26 cellular contexts compared by ENCODE assay signal in genomic region chr11:85118151-85118550, GRCh38.
DNase-seq lines count a peak whose midpoint lies in the region; ATAC-seq, FAIRE-seq and TF ChIP-seq lines count a peak whose summit lies in the region.
"Had no signal": no experiment of that assay in that cellular context is flagged by ENCODE, and none has a peak within 500 bp of the region (broad histone marks: within the 10 kb centered on the region; RNA-seq: fewer than 3 reads in every experiment).

No MANE protein-coding gene starts in this region.

- no peak overlapping the region for H4K5ac ChIP-seq in H1 (ENCODE audit: insufficient read length, low read depth, low read length)

- no peak overlapping the region for H3K23ac ChIP-seq in H1 (ENCODE audit: insufficient read length)

- no peak for TF ChIP-seq CTCF in HepG2 (CRISPR knock-in tag; IDR thresholded peaks at IDR 0.05)
- TF ChIP-seq CTCF in right lobe of liver (IDR thresholded peaks at IDR 0.05): no peak
- no peak for TF ChIP-seq CTCF in H1 (IDR thresholded peaks at IDR 0.05; ENCODE audit: control extremely low read depth in 1 of 3, insufficient read depth in 1 of 3, low read depth in 1 of 3, low read length in 3 of 3)
- no peak for TF ChIP-seq CTCF in HFFc6 (IDR thresholded peaks at IDR 0.05)

- H2BK15ac ChIP-seq in H1 (ENCODE audit: low read length): no peak overlapping the region

- FAIRE-seq in HepG2 (lab: Jason Lieb, UNC) (no peak), H1 (lab: Jason Lieb, UNC) (no peak)
- FAIRE-seq: HTR-8/SVneo had no signal

- BruUV-seq in HepG2 (replicated peaks; lab: Mats Ljungman, UMichigan): no TSS peak

- H3K27me3 ChIP-seq in HepG2 (ENCODE audit: control insufficient read depth in 1 of 2, insufficient read depth in 2 of 2, low read length in 2 of 2) (no peaks in the 10 kb centered on the region), right lobe of liver (no peaks in the 10 kb centered on the region), NT2/D1 (ENCODE audit: insufficient read depth, insufficient read length) (no peaks in the 10 kb centered on the region), H1 (replicated peaks in 1 of 4; ENCODE audit: control insufficient read depth in 3 of 4, extremely low read depth in 1 of 4, insufficient read depth in 3 of 4, low read length in 3 of 4) (no peaks in the 10 kb centered on the region)
- H3K27me3 ChIP-seq: heart left ventricle had no signal

- peaks cover 14% of the 10 kb centered on the region; the same call in 1 of the 2 replicates for H3K4me1 Mint-ChIP-seq in HFFc6 (ENCODE audit: low read depth)
- H3K4me1 Mint-ChIP-seq: activated naive CD4-positive, alpha-beta T cell treated with anti-CD3 and anti-CD28 coated beads, Interleukin-2, amount 50 U/mL, for 24 hours; activated T-helper 17 cell treated with anti-CD3 and anti-CD28 coated beads, Interleukin-2, amount 50 U/mL, for 72 hours had no signal

- H3K9ac ChIP-seq in HepG2 (ENCODE audit: insufficient read depth, low read depth, low read length) (no peak overlapping the region), NT2/D1 (ENCODE audit: insufficient read length, low read depth) (no peak overlapping the region), H1 (replicated peaks in 1 of 4; ENCODE audit: extremely low read depth in 1 of 4, low read depth in 3 of 4, low read length in 3 of 4) (no peak overlapping the region)

- H3K4me1 ChIP-seq in HepG2 (ENCODE audit: insufficient read depth, low read length) (no peaks in the 10 kb centered on the region), right lobe of liver (no peaks in the 10 kb centered on the region), NT2/D1 (ENCODE audit: insufficient read depth, insufficient read length) (no peaks in the 10 kb centered on the region), H1 (replicated peaks in 1 of 4; ENCODE audit: control insufficient read depth in 3 of 4, insufficient read depth in 4 of 4, low read length in 3 of 4) (no peaks in the 10 kb centered on the region; a peak in 1 of 7 replicates)
- H3K4me1 ChIP-seq: heart left ventricle had no signal

- TF ChIP-seq RAD21 in HepG2 (CRISPR knock-in tag; IDR thresholded peaks at IDR 0.05) (no peak), H1 (IDR thresholded peaks at IDR 0.05 in 1 of 2, conservative IDR thresholded peaks at IDR 0.05 in 1 of 2; ENCODE audit: low read depth in 2 of 2, low read length in 2 of 2) (no peak)

- H3K4me2 ChIP-seq in HepG2 (ENCODE audit: low read depth, low read length) (no peak overlapping the region), H1 (ENCODE audit: insufficient read depth in 1 of 2, low read depth in 2 of 2, low read length in 2 of 2) (no peak overlapping the region)

- CTCF ChIA-PET in HepG2 (lab: Yijun Ruan, JAX; ENCODE audit: low intra/inter-chr PET ratio, low total read pairs): no interaction called here
- CTCF ChIA-PET in H1 (lab: Charles Lee; ENCODE audit: partially characterized antibody): no interaction called here

- no peaks in the 10 kb centered on the region for H3K79me2 ChIP-seq in HepG2 (ENCODE audit: insufficient read depth, low read length)
- no peaks in the 10 kb centered on the region for H3K79me2 ChIP-seq in H1 (ENCODE audit: control insufficient read depth in 1 of 2, insufficient read depth in 2 of 2, low read length in 2 of 2)

- H3K4me3 ChIP-seq in HepG2 (replicated peaks in 1 of 3; ENCODE audit: insufficient read depth in 1 of 3, low read depth in 2 of 3, low read length in 3 of 3) (no peak overlapping the region), right lobe of liver (no peak overlapping the region), NT2/D1 (ENCODE audit: insufficient read length, low read depth) (no peak overlapping the region), H1 (ENCODE audit: extremely low read depth in 1 of 4, insufficient read depth in 2 of 4, low read depth in 3 of 4, low read length in 4 of 4) (no peak overlapping the region)
- H3K4me3 ChIP-seq: heart left ventricle had no signal

- no peaks in the 10 kb centered on the region for H3K23me2 ChIP-seq in H1 (ENCODE audit: low read depth, low read length)

- H3K27me3 Mint-ChIP-seq in HFFc6 (ENCODE audit: insufficient read depth): no peaks in the 10 kb centered on the region; the same call in 1 of the 2 replicates
- H3K27me3 Mint-ChIP-seq: activated B cell treated with CpG ODN at 0.5 μM for 24 hours; activated naive CD4-positive, alpha-beta T cell treated with anti-CD3 and anti-CD28 coated beads, Interleukin-2, amount 50 U/mL, for 24 hours; activated T-helper 17 cell treated with anti-CD3 and anti-CD28 coated beads, Interleukin-2, amount 50 U/mL, for 72 hours; B cell; stimulated activated memory B cell treated with anti-CD40 and anti-IgM and Interleukin-4, amounts not matched to agents 10 μg/mL and 1 μg/mL and 100 μg/mL, for 72 hours had no signal

- H4K20me1 ChIP-seq in HepG2 (ENCODE audit: insufficient read depth, low read length): no peaks in the 10 kb centered on the region
- no peaks in the 10 kb centered on the region for H4K20me1 ChIP-seq in H1 (replicated peaks in 1 of 2; ENCODE audit: control insufficient read depth in 1 of 2, insufficient read depth in 2 of 2, low read length in 2 of 2)

- H3K79me1 ChIP-seq in H1 (ENCODE audit: low read depth, low read length): no peaks in the 10 kb centered on the region

- no peak overlapping the region for H3K18ac ChIP-seq in H1 (ENCODE audit: extremely low read depth, low read length)

- no peaks in the 10 kb centered on the region for H3K36me3 ChIP-seq in HepG2 (replicated peaks in 1 of 2; ENCODE audit: control insufficient read depth in 1 of 2, insufficient read depth in 2 of 2, low read length in 2 of 2)
- H3K36me3 ChIP-seq in right lobe of liver: no peaks in the 10 kb centered on the region
- no peaks in the 10 kb centered on the region for H3K36me3 ChIP-seq in NT2/D1 (ENCODE audit: insufficient read depth, insufficient read length, low read length)
- no peaks in the 10 kb centered on the region for H3K36me3 ChIP-seq in H1 (ENCODE audit: control insufficient read depth in 2 of 4, insufficient read depth in 4 of 4, low read length in 3 of 4)
- H3K36me3 ChIP-seq: heart left ventricle had no signal

- peak overlapping the region; percentile 8; the same call in 1 of the 2 replicates for H2BK5ac ChIP-seq in H1 (ENCODE audit: low read depth, low read length)

- H3K4me3 Mint-ChIP-seq in HFFc6: no peak overlapping the region
- H3K4me3 Mint-ChIP-seq: activated B cell treated with CpG ODN at 0.5 μM for 24 hours; activated naive CD4-positive, alpha-beta T cell treated with anti-CD3 and anti-CD28 coated beads, Interleukin-2, amount 50 U/mL, for 24 hours; activated T-helper 17 cell treated with anti-CD3 and anti-CD28 coated beads, Interleukin-2, amount 50 U/mL, for 72 hours; B cell; stimulated activated memory B cell treated with anti-CD40 and anti-IgM and Interleukin-4, amounts not matched to agents 10 μg/mL and 1 μg/mL and 100 μg/mL, for 72 hours had no signal

- H2AFZ ChIP-seq in HepG2 (ENCODE audit: low read length): no peak overlapping the region
- H2AFZ ChIP-seq in H1 (ENCODE audit: low read length): no peak overlapping the region

- no peak overlapping the region for H3K27ac Mint-ChIP-seq in HFFc6
- H3K27ac Mint-ChIP-seq: activated B cell treated with CpG ODN at 0.5 μM for 24 hours; activated naive CD4-positive, alpha-beta T cell treated with anti-CD3 and anti-CD28 coated beads, Interleukin-2, amount 50 U/mL, for 24 hours; activated T-helper 17 cell treated with anti-CD3 and anti-CD28 coated beads, Interleukin-2, amount 50 U/mL, for 72 hours; B cell; stimulated activated memory B cell treated with anti-CD40 and anti-IgM and Interleukin-4, amounts not matched to agents 10 μg/mL and 1 μg/mL and 100 μg/mL, for 72 hours had no signal

- no peak for TF ChIP-seq POLR2A in HepG2 (IDR thresholded peaks at IDR 0.05; ENCODE audit: insufficient read depth in 1 of 2, low read depth in 2 of 2, low read length in 2 of 2)
- TF ChIP-seq POLR2A in right lobe of liver (IDR thresholded peaks at IDR 0.05): no peak
- TF ChIP-seq POLR2A in H1 (IDR thresholded peaks at IDR 0.05; ENCODE audit: control extremely low read depth in 1 of 2, low read depth in 2 of 2, low read length in 2 of 2): no peak

- no peak overlapping the region for H2AK5ac ChIP-seq in H1 (ENCODE audit: low read depth, low read length)

- H3K9me3 ChIP-seq in HepG2 (ENCODE audit: low read length) (no peaks in the 10 kb centered on the region), right lobe of liver (no peaks in the 10 kb centered on the region), NT2/D1 (ENCODE audit: insufficient read depth, low read length) (no peaks in the 10 kb centered on the region), H1 (ENCODE audit: insufficient read depth in 2 of 2, low read depth in 1 of 2, low read length in 1 of 2) (no peaks in the 10 kb centered on the region)
- H3K9me3 ChIP-seq: heart left ventricle had no signal

- DNase-seq in HepG2 (ENCODE audit: low spot score) (no peak), right lobe of liver (no peak), NT2/D1 (ENCODE audit: low read depth, low spot score) (peak; percentile 18), H1 (ENCODE audit: low read depth in 1 of 2, low spot score in 2 of 2) (no peak), activated T-cell treated with anti-CD3 and anti-CD28 coated beads for 4 hours (no peak), NCI-H1436 treated with DMSO at 0.1 percent for 48 hours (lab: John Stamatoyannopoulos, UW) (no peak), HFFc6 (no peak)
- DNase-seq: activated B cell treated with CpG ODN at 0.5 μM for 24 hours; activated CD4-positive, alpha-beta T cell treated with anti-CD3 and anti-CD28 coated beads, Interleukin-2, amount 50 U/mL, for 48 hours; activated CD8-positive, alpha-beta memory T cell treated with anti-CD3 and anti-CD28 coated beads, Interleukin-2, amount 50 U/mL, for 4 hours; anterior cingulate cortex; heart left ventricle; mesenchymal stem cell; NCI-H1048; NCI-H187 treated with DMSO at 0.1 percent for 48 hours; NCI-H226; NCI-H774; occipital lobe; SHP77 treated with DMSO at 0.1 percent for 48 hours; T-helper 9 cell had no signal

- H3K56ac ChIP-seq in H1 (replicated peaks; ENCODE audit: insufficient read length, low read depth, low read length): no peak overlapping the region

- H3K27ac ChIP-seq in HepG2 (ENCODE audit: extremely low read length, insufficient read depth, low read length) (no peak overlapping the region), right lobe of liver (no peak overlapping the region), H1 (ENCODE audit: low read depth, low read length) (no peak overlapping the region)
- H3K27ac ChIP-seq: heart left ventricle had no signal

- no peak overlapping the region for H3K4ac ChIP-seq in H1 (replicated peaks; ENCODE audit: insufficient read length, low read depth, low read length)

- H3K36me3 Mint-ChIP-seq in HFFc6 (ENCODE audit: low read depth): no peaks in the 10 kb centered on the region
- H3K36me3 Mint-ChIP-seq: activated naive CD4-positive, alpha-beta T cell treated with anti-CD3 and anti-CD28 coated beads, Interleukin-2, amount 50 U/mL, for 24 hours; stimulated activated memory B cell treated with anti-CD40 and anti-IgM and Interleukin-4, amounts not matched to agents 10 μg/mL and 1 μg/mL and 100 μg/mL, for 72 hours had no signal

- H4K8ac ChIP-seq in H1 (ENCODE audit: extremely low read depth, insufficient read depth, low read length): no peak overlapping the region

- intact Hi-C loops in HepG2 (cut with micrococcal nuclease; ENCODE audit: unreplicated experiment) (no loop called here), right lobe of liver (cut with DNase I) (no loop called here)

- no peak for TF ChIP-seq EP300 in HepG2 (IDR thresholded peaks at IDR 0.05; ENCODE audit: low read depth in 2 of 2, low read length in 2 of 2)
- no peak for TF ChIP-seq EP300 in HepG2 (CRISPR knock-in tag; IDR thresholded peaks at IDR 0.05; ENCODE audit: borderline replicate concordance)
- TF ChIP-seq EP300 in H1 (IDR thresholded peaks at IDR 0.05; ENCODE audit: borderline replicate concordance in 1 of 2, low read depth in 2 of 2, low read length in 2 of 2): no peak

- H3K14ac ChIP-seq in H1 (ENCODE audit: insufficient read length): no peak overlapping the region

- ATAC-seq in HepG2 (no peak), right lobe of liver (no peak), HG03025 (IDR thresholded peaks at IDR 0.05; ENCODE audit: low FRiP score, unreplicated experiment) (no peak)
- ATAC-seq: activated T-helper 17 cell treated with anti-CD3 and anti-CD28 coated beads, Interleukin-2, amount 50 U/mL, for 72 hours; heart left ventricle; stimulated activated memory B cell treated with anti-CD40 and anti-IgM and Interleukin-4, amounts not matched to agents 10 μg/mL and 1 μg/mL and 100 μg/mL, for 72 hours had no signal

- no peak overlapping the region for H4K91ac ChIP-seq in H1 (replicated peaks; ENCODE audit: insufficient read length, low read length)

- H2BK120ac ChIP-seq in H1 (replicated peaks; ENCODE audit: low read depth, low read length): no peak overlapping the region

- H2BK20ac ChIP-seq in H1 (ENCODE audit: low read length): no peak overlapping the region

- POLR2A ChIA-PET in HepG2 (lab: Yijun Ruan, JAX) (no interaction called here), H1 (lab: Charles Lee; ENCODE audit: partially characterized antibody) (no interaction called here)

- H3K9me3 Mint-ChIP-seq in HFFc6: no peaks in the 10 kb centered on the region; the same call in 1 of the 2 replicates
- H3K9me3 Mint-ChIP-seq: activated B cell treated with CpG ODN at 0.5 μM for 24 hours; stimulated activated memory B cell treated with anti-CD40 and anti-IgM and Interleukin-4, amounts not matched to agents 10 μg/mL and 1 μg/mL and 100 μg/mL, for 72 hours had no signal

- in situ Hi-C loops in HepG2 (cut with HindIII; ENCODE audit: extremely low pct_ligation_motif_present, low pct_unique_long_range_greater_than_20kb): no loop called here

- H2BK12ac ChIP-seq in H1 (ENCODE audit: low read depth, low read length): no peak overlapping the region

- 0% methylated on average over 1 of the region's 1 CpG for WGBS in HepG2 (ENCODE audit: low lambda C conversion rate)
- 60% methylated on average over 1 of the region's 1 CpG for WGBS in right lobe of liver (ENCODE audit: insufficient coverage, low coverage, low lambda C conversion rate, missing lambda C conversion rate)
- 54% methylated on average over 1 of the region's 1 CpG; no CpG with 5 or more reads in 1 of the 2 experiments for WGBS in H1 (ENCODE audit: extremely low coverage in 1 of 2, insufficient coverage in 1 of 2, insufficient read length in 1 of 2, insufficient replicate concordance in 2 of 2, low coverage in 1 of 2, low lambda C conversion rate in 2 of 2, missing lambda C conversion rate in 1 of 2), 2 experiments

Comparison
In these comparisons a context has a peak if more than half of its experiments do, and no peak if none do; other contexts are left out.
1. Of the 41 proteins assayed by ChIP-seq in both HepG2 and H1: peak only in HepG2: none; only in H1: MAFK; in both: none; in neither: 40.